Comparison of ENCODE assay signal across 25 cellular contexts in the genomic region with DNA sequence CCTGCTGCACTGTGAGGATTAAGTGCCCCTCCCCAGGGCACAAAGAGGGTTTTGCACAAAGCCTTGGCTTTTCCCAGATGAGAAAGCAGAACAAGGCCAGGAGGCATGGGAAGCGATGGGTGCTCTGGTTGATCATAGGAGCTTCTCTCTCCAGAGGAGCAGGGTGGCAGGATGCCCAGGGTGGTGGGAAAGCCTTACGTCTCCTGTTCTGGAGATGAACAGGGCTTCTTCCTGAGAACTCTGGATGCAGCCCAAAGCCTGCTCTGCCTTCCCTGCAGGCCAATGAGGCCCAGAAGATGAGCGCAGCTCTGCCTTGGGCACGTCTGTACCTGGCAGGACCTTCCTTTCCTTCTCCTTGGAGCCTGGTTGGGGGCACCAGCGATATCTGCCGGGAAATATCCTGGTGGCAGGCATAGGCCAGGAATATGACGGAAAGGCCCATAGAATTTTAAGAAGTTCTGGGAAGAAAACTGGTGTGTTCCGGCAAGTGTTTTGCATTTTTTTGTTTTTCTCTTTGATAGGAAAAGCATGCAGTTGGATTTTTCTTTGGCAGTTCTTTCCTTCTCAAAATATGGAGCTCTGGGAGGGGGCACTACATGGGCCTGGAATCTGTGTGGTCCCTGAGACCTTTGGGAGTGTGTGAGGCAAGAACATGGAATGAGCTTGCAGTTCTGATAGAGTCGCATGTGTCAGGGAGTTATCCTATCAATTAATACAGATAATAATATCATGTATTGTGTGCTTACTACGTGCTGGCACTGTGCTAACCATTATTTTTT.
"Had no signal": no experiment of that assay in that cellular context is flagged by ENCODE, and none has a peak within 500 bp of the region (broad histone marks: within the 10 kb centered on the region; RNA-seq: fewer than 3 reads in every experiment).

No MANE protein-coding gene starts in this region.

- H3K27me3 Mint-ChIP-seq: activated CD4-positive, alpha-beta T cell treated with anti-CD3 and anti-CD28 coated beads for 36 hours; activated naive CD8-positive, alpha-beta T cell; stimulated activated naive CD8-positive, alpha-beta T cell treated with anti-CD3 and anti-CD28 coated beads, Interleukin-15, Interleukin-2, amounts not matched to agents 100 ng/mL and 50 ng/mL, for 24 hours; type B pancreatic cell had no signal

- H3K4me1 ChIP-seq: parathyroid adenoma had no signal

- H3K4me1 Mint-ChIP-seq: activated CD4-positive, alpha-beta T cell treated with anti-CD3 and anti-CD28 coated beads for 36 hours; stimulated activated effector memory CD8-positive, alpha-beta T cell treated with anti-CD3 and anti-CD28 coated beads, Interleukin-12 subunit alpha, Interleukin-12 subunit beta, amount 100 ng/mL, for 72 hours had no signal

- H3K4me3 Mint-ChIP-seq: activated CD4-positive, alpha-beta T cell treated with anti-CD3 and anti-CD28 coated beads for 36 hours; activated naive CD8-positive, alpha-beta T cell; nephron; stimulated activated effector memory CD8-positive, alpha-beta T cell treated with anti-CD3 and anti-CD28 coated beads, Interleukin-12 subunit alpha, Interleukin-12 subunit beta, amount 100 ng/mL, for 72 hours; stimulated activated naive CD8-positive, alpha-beta T cell treated with anti-CD3 and anti-CD28 coated beads, Interleukin-15, Interleukin-2, amounts not matched to agents 100 ng/mL and 50 ng/mL, for 24 hours; type B pancreatic cell had no signal

- ATAC-seq: activated CD4-positive, alpha-beta T cell treated with anti-CD3 and anti-CD28 coated beads for 36 hours; esophagus mucosa; foreskin keratinocyte; heart right ventricle; left lobe of liver; right lobe of liver; stimulated activated effector memory CD8-positive, alpha-beta T cell treated with anti-CD3 and anti-CD28 coated beads, Interleukin-12 subunit alpha, Interleukin-12 subunit beta, amount 100 ng/mL, for 72 hours had no signal

- H3K27ac Mint-ChIP-seq: activated CD4-positive, alpha-beta T cell treated with anti-CD3 and anti-CD28 coated beads for 36 hours; activated naive CD8-positive, alpha-beta T cell; nephron; stimulated activated effector memory CD8-positive, alpha-beta T cell treated with anti-CD3 and anti-CD28 coated beads, Interleukin-12 subunit alpha, Interleukin-12 subunit beta, amount 100 ng/mL, for 72 hours; stimulated activated naive CD8-positive, alpha-beta T cell treated with anti-CD3 and anti-CD28 coated beads, Interleukin-15, Interleukin-2, amounts not matched to agents 100 ng/mL and 50 ng/mL, for 24 hours; type B pancreatic cell had no signal

- H3K9me3 Mint-ChIP-seq: nephron; stimulated activated effector memory CD8-positive, alpha-beta T cell treated with anti-CD3 and anti-CD28 coated beads, Interleukin-12 subunit alpha, Interleukin-12 subunit beta, amount 100 ng/mL, for 72 hours; stimulated activated naive CD8-positive, alpha-beta T cell treated with anti-CD3 and anti-CD28 coated beads, Interleukin-15, Interleukin-2, amounts not matched to agents 100 ng/mL and 50 ng/mL, for 24 hours; type B pancreatic cell had no signal

- H3K27ac ChIP-seq: brain microvascular endothelial cell, foreskin keratinocyte, parathyroid adenoma, right lobe of liver, vagina had no signal

- H3K36me3 Mint-ChIP-seq: activated naive CD8-positive, alpha-beta T cell; stimulated activated effector memory CD8-positive, alpha-beta T cell treated with anti-CD3 and anti-CD28 coated beads, Interleukin-12 subunit alpha, Interleukin-12 subunit beta, amount 100 ng/mL, for 72 hours; type B pancreatic cell had no signal

- H3K4me3 ChIP-seq: heart right ventricle, right lobe of liver, vagina had no signal

- H3K27me3 ChIP-seq: brain microvascular endothelial cell, foreskin keratinocyte, heart right ventricle, right lobe of liver, vagina had no signal

- H2AFZ ChIP-seq: parathyroid adenoma had no signal

- DNase-seq: activated CD4-positive, alpha-beta T cell treated with anti-CD3 and anti-CD28 coated beads for 36 hours; activated CD4-positive, alpha-beta T cell treated with anti-CD3 and anti-CD28 coated beads, Interleukin-2, amount 50 U/mL, for 48 hours; activated CD4-positive, CD25-positive, alpha-beta regulatory T cell; activated CD8-positive, alpha-beta memory T cell treated with anti-CD3 and anti-CD28 coated beads for 24 hours; activated effector memory CD4-positive, alpha-beta T cell treated with Interleukin-2 at 50 U/mL for 16 hours; activated naive CD4-positive, alpha-beta T cell treated with Interleukin-2 at 50 U/mL for 16 hours; aorta; brain microvascular endothelial cell; cortex of kidney; foreskin keratinocyte; heart right ventricle; kidney glomerular epithelial cell; mammary epithelial cell; right lobe of liver; stimulated activated CD4-positive, alpha-beta T cell treated with anti-CD3 and anti-CD28 coated beads, Interleukin-12 subunit alpha, Interleukin-12 subunit beta, amount 100 ng/mL, for 4 hours; stimulated activated CD4-positive, alpha-beta T cell treated with anti-CD3 and anti-CD28 coated beads, Interleukin-4, amount 100 ng/mL, for 1 hour had no signal

- H3K9me3 ChIP-seq: heart right ventricle, right lobe of liver, vagina had no signal

- H3K9ac ChIP-seq: parathyroid adenoma had no signal

- H3K36me3 ChIP-seq: brain microvascular endothelial cell, heart right ventricle, right lobe of liver, vagina had no signal
